ENCODE assay signal across 10 cellular contexts in the genomic region with DNA sequence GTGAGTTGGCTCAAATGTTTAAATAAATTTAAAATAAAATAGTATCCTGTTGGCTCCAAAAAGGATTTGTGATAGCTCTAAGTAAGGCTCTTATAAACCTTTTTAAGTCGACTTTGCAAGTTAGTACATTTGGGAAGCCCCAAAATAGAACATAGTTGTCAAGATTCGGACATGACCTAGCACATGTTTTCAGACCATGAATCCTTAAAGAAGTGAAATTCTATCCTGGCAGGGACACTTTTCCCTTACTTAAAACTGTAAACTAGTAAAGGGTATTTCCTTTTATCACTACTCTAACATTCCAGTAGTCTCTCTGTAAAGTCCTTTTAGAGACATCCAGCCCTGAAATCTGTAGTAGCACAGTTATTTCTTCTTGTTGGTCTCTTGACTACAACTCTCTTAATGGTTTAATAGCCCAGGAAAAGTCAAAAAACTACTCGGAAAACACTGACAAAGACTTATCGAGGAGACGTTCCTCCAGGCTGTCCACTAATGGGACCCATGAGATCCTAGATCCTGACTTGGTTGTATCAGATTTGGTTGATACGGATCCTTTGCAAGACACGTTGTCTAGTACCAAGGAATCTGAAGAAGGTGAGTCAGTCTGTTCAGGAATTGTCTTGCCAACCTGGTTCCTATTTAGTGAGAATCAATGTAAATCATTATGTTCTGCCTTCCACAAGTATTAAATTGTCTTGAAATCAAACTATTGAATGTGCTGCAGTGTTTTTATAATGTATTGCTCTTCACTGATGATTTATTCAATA.
DNase-seq lines count a peak whose midpoint lies in the region; ATAC-seq and TF ChIP-seq lines count a peak whose summit lies in the region.
"Had no signal": no experiment of that assay in that cellular context is flagged by ENCODE, and none has a peak within 500 bp of the region (broad histone marks: within the 10 kb centered on the region; RNA-seq: fewer than 3 reads in every experiment).

No MANE protein-coding gene starts in this region.

- H3K4me1 ChIP-seq in skeletal muscle tissue (ENCODE audit: control insufficient read depth in 3 of 3, insufficient read depth in 3 of 3, low read length in 3 of 3), result peaks cover 6 to 14% (median 9%) of the 10 kb centered on the region in 3 donors

- ATAC-seq in SK-N-SH treated with all-trans-retinoic acid at 6 μM for 48 hours (peak; percentile 41), HG03520 (IDR thresholded peaks at IDR 0.05; ENCODE audit: unreplicated experiment) (no peak)

- H3K9ac ChIP-seq in skeletal muscle tissue (ENCODE audit: low read depth in 1 of 3, low read length in 3 of 3), result peak overlapping the region in 1 of 3 donors; percentile 10

- H3K27ac ChIP-seq in skeletal muscle tissue (ENCODE audit: low read depth, low read length), result peak overlapping the region; percentile 76

- H3K9me3 ChIP-seq in skeletal muscle tissue (ENCODE audit: control insufficient read depth in 3 of 3, low read length in 3 of 3), result no peaks in the 10 kb centered on the region

- in situ Hi-C loops in G401 (cut with HindIII; ENCODE audit: low sequenced_read_pairs), result no loop called here

- H3K27me3 ChIP-seq in skeletal muscle tissue (ENCODE audit: control insufficient read depth in 3 of 3, insufficient read depth in 3 of 3, low read length in 3 of 3), result no peaks in the 10 kb centered on the region

- peak overlapping the region in 2 of 3 donors; percentile 17 to 37 for H3K4me3 ChIP-seq in skeletal muscle tissue (ENCODE audit: low read length in 3 of 3)

- peak; percentile 21 for DNase-seq in G401 (ENCODE audit: low spot score)
- DNase-seq in fibroblast of gingiva (ENCODE audit: low read depth), result peak; percentile 45
- no peak for DNase-seq in NCI-H1105 treated with DMSO at 0.1 percent for 48 hours (lab: John Stamatoyannopoulos, UW)
- DNase-seq in glomerular visceral epithelial cell (ENCODE audit: extremely low spot score), result no peak
- no peak for DNase-seq in activated gamma-delta T cell (lab: John Stamatoyannopoulos, UW)
- DNase-seq: DND-41; NK-92 treated with Interleukin-12 subunit alpha and Interleukin-12 subunit beta, amount 100 ng/mL, for 24 hours had no signal

- peaks cover 0 to 2% (median 0%) of the 10 kb centered on the region in 3 donors for H3K36me3 ChIP-seq in skeletal muscle tissue (ENCODE audit: control insufficient read depth in 3 of 3, insufficient read depth in 3 of 3, low read length in 3 of 3)

TF ChIP-seq in SK-N-SH treated with all-trans-retinoic acid at 6 μM for 48 hours, 23 proteins besides CTCF, POLR2A, EP300 and RAD21:
- TF ChIP-seq ESRRG (CRISPR knock-in tag; IDR thresholded peaks at IDR 0.05) (no peak), ARNTL (CRISPR knock-in tag; IDR thresholded peaks at IDR 0.05; ENCODE audit: borderline replicate concordance, low read depth) (no peak), TSHZ2 (CRISPR knock-in tag; IDR thresholded peaks at IDR 0.05) (no peak), ZNF565 (CRISPR knock-in tag; conservative IDR thresholded peaks at IDR 0.05; ENCODE audit: low read depth) (no peak), ZFP30 (CRISPR knock-in tag; IDR thresholded peaks at IDR 0.05) (no peak), PPARA (CRISPR knock-in tag; IDR thresholded peaks at IDR 0.05; ENCODE audit: borderline replicate concordance) (no peak), TCF4 (CRISPR knock-in tag; IDR thresholded peaks at IDR 0.05; ENCODE audit: borderline replicate concordance) (no peak), RARB (CRISPR knock-in tag; IDR thresholded peaks at IDR 0.05) (no peak), ZFP3 (CRISPR knock-in tag; IDR thresholded peaks at IDR 0.05) (no peak), BACH2 (CRISPR knock-in tag; IDR thresholded peaks at IDR 0.05; ENCODE audit: borderline replicate concordance) (no peak), ZC3H10 (CRISPR knock-in tag; IDR thresholded peaks at IDR 0.05) (no peak), SNAI2 (CRISPR knock-in tag; IDR thresholded peaks at IDR 0.05) (no peak), ISL1 (CRISPR knock-in tag; IDR thresholded peaks at IDR 0.05) (no peak), ZNF70 (CRISPR knock-in tag; IDR thresholded peaks at IDR 0.05) (no peak), OSR1 (CRISPR knock-in tag; IDR thresholded peaks at IDR 0.05) (no peak), GLIS3 (CRISPR knock-in tag; IDR thresholded peaks at IDR 0.05) (no peak)
- TF ChIP-seq, protein P1, sequence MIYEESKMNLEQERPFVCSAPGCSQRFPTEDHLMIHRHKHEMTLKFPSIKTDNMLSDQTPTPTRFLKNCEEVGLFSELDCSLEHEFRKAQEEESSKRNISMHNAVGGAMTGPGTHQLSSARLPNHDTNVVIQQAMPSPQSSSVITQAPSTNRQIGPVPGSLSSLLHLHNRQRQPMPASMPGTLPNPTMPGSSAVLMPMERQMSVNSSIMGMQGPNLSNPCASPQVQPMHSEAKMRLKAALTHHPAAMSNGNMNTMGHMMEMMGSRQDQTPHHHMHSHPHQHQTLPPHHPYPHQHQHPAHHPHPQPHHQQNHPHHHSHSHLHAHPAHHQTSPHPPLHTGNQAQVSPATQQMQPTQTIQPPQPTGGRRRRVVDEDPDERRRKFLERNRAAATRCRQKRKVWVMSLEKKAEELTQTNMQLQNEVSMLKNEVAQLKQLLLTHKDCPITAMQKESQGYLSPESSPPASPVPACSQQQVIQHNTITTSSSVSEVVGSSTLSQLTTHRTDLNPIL (CRISPR knock-in tag; IDR thresholded peaks at IDR 0.05; ENCODE audit: low read depth), result no peak
- TF ChIP-seq, protein P2, sequence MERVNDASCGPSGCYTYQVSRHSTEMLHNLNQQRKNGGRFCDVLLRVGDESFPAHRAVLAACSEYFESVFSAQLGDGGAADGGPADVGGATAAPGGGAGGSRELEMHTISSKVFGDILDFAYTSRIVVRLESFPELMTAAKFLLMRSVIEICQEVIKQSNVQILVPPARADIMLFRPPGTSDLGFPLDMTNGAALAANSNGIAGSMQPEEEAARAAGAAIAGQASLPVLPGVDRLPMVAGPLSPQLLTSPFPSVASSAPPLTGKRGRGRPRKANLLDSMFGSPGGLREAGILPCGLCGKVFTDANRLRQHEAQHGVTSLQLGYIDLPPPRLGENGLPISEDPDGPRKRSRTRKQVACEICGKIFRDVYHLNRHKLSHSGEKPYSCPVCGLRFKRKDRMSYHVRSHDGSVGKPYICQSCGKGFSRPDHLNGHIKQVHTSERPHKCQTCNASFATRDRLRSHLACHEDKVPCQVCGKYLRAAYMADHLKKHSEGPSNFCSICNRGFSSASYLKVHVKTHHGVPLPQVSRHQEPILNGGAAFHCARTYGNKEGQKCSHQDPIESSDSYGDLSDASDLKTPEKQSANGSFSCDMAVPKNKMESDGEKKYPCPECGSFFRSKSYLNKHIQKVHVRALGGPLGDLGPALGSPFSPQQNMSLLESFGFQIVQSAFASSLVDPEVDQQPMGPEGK (CRISPR knock-in tag; IDR thresholded peaks at IDR 0.05; ENCODE audit: borderline replicate concordance), result no peak
- TF ChIP-seq, protein P3, sequence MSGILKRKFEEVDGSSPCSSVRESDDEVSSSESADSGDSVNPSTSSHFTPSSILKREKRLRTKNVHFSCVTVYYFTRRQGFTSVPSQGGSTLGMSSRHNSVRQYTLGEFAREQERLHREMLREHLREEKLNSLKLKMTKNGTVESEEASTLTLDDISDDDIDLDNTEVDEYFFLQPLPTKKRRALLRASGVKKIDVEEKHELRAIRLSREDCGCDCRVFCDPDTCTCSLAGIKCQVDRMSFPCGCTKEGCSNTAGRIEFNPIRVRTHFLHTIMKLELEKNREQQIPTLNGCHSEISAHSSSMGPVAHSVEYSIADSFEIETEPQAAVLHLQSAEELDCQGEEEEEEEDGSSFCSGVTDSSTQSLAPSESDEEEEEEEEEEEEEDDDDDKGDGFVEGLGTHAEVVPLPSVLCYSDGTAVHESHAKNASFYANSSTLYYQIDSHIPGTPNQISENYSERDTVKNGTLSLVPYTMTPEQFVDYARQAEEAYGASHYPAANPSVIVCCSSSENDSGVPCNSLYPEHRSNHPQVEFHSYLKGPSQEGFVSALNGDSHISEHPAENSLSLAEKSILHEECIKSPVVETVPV (CRISPR knock-in tag; IDR thresholded peaks at IDR 0.05), result no peak
- TF ChIP-seq, protein P4, sequence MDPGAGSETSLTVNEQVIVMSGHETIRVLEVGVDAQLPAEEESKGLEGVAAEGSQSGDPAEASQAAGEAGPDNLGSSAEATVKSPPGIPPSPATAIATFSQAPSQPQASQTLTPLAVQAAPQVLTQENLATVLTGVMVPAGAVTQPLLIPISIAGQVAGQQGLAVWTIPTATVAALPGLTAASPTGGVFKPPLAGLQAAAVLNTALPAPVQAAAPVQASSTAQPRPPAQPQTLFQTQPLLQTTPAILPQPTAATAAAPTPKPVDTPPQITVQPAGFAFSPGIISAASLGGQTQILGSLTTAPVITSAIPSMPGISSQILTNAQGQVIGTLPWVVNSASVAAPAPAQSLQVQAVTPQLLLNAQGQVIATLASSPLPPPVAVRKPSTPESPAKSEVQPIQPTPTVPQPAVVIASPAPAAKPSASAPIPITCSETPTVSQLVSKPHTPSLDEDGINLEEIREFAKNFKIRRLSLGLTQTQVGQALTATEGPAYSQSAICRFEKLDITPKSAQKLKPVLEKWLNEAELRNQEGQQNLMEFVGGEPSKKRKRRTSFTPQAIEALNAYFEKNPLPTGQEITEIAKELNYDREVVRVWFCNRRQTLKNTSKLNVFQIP (CRISPR knock-in tag; IDR thresholded peaks at IDR 0.05; ENCODE audit: borderline replicate concordance, low read depth), result no peak

Comparison
In these comparisons a context has a peak if more than half of its experiments do, and no peak if none do; other contexts are left out.
1. DNase-seq: peak in G401 (single experiment) and fibroblast of gingiva (single experiment); none in NCI-H1105 treated with DMSO at 0.1 percent for 48 hours (single experiment), glomerular visceral epithelial cell (single experiment) and activated gamma-delta T cell (single experiment).